Comparison of ENCODE assay signal across 8 cellular contexts in genomic region chr7:91089382-91089963, GRCh38.
A peak's percentile ranks its signal among the peaks of the same experiment; 100 is the strongest.
DNase-seq lines count a peak whose midpoint lies in the region; ATAC-seq and TF ChIP-seq lines count a peak whose summit lies in the region.

No MANE protein-coding gene starts in this region.

- no peak for TF ChIP-seq POLR2A in spleen (IDR thresholded peaks at IDR 0.05)

- ATAC-seq in HG02588 (IDR thresholded peaks at IDR 0.05; ENCODE audit: unreplicated experiment), result peak; percentile 58
- peak; percentile 47 for ATAC-seq in activated T-helper 17 cell treated with anti-CD3 and anti-CD28 coated beads, Interleukin-2, amount 50 U/mL, for 72 hours (replicated peaks)

- H3K4me1 Mint-ChIP-seq in activated T-cell treated with anti-CD3 and anti-CD28 coated beads, Interleukin-2, amount 50 U/mL, for 24 hours (ENCODE audit: low read depth), result peaks cover 17% of the 10 kb centered on the region
- no peaks in the 10 kb centered on the region for H3K4me1 Mint-ChIP-seq in activated T-helper 17 cell treated with anti-CD3 and anti-CD28 coated beads, Interleukin-2, amount 50 U/mL, for 72 hours

- peak overlapping the region; percentile 48 for H3K4me3 ChIP-seq in left ventricle myocardium inferior
- H3K4me3 ChIP-seq in spleen, result peak overlapping the region in 1 of 8 donors; percentile 36

- no peaks in the 10 kb centered on the region for H3K36me3 Mint-ChIP-seq in activated T-cell treated with anti-CD3 and anti-CD28 coated beads, Interleukin-2, amount 50 U/mL, for 24 hours (ENCODE audit: low read depth)
- H3K36me3 Mint-ChIP-seq in activated T-helper 17 cell treated with anti-CD3 and anti-CD28 coated beads, Interleukin-2, amount 50 U/mL, for 72 hours (ENCODE audit: low read depth), result no peaks in the 10 kb centered on the region

- TF ChIP-seq CTCF in left ventricle myocardium inferior (IDR thresholded peaks at IDR 0.05; ENCODE audit: borderline replicate concordance) (peak; percentile 84), spleen (IDR thresholded peaks at IDR 0.05 in 8 of 11, conservative IDR thresholded peaks at IDR 0.05 in 3 of 11) (peak in 9 of 11 experiments; percentile 35 to 72 (median 66))

- peak overlapping the region; percentile 30 for H3K4me3 Mint-ChIP-seq in activated T-cell treated with anti-CD3 and anti-CD28 coated beads, Interleukin-2, amount 50 U/mL, for 24 hours
- no peak overlapping the region for H3K4me3 Mint-ChIP-seq in activated T-helper 17 cell treated with anti-CD3 and anti-CD28 coated beads, Interleukin-2, amount 50 U/mL, for 72 hours

- H3K27ac Mint-ChIP-seq in activated T-cell treated with anti-CD3 and anti-CD28 coated beads, Interleukin-2, amount 50 U/mL, for 24 hours, result no peak overlapping the region
- H3K27ac Mint-ChIP-seq in activated T-helper 17 cell treated with anti-CD3 and anti-CD28 coated beads, Interleukin-2, amount 50 U/mL, for 72 hours, result no peak overlapping the region

- H3K27ac ChIP-seq in left ventricle myocardium inferior (replicated peaks) (peak overlapping the region; percentile 16), spleen (no peak overlapping the region)

- no peak for DNase-seq in activated T-cell treated with anti-CD3 and anti-CD28 coated beads, Interleukin-2, amount 50 U/mL, for 24 hours
- DNase-seq in activated T-cell treated with anti-CD3 and anti-CD28 coated beads, Interleukin-2, amount 50 U/mL, for 48 hours, result no peak
- DNase-seq in NCI-H2029 treated with DMSO at 0.1 percent for 48 hours (lab: John Stamatoyannopoulos, UW) (peak; percentile 17), left ventricle myocardium inferior (no peak), spleen (no peak), 8988T (no peak)

- no peaks in the 10 kb centered on the region for H3K36me3 ChIP-seq in left ventricle myocardium inferior
- peaks cover 0 to 3% (median 0%) of the 10 kb centered on the region in 6 donors for H3K36me3 ChIP-seq in spleen

- 5 to 11% (median 8%) methylated on average over 5 of the region's 5 CpGs for WGBS in spleen, 5 donors

- no peaks in the 10 kb centered on the region for H3K9me3 ChIP-seq in left ventricle myocardium inferior (replicated peaks)
- no peaks in the 10 kb centered on the region for H3K9me3 ChIP-seq in spleen

- H3K27me3 ChIP-seq in left ventricle myocardium inferior (ENCODE audit: low read depth) (no peaks in the 10 kb centered on the region), spleen (replicated peaks in 1 of 7) (no peaks in the 10 kb centered on the region)

- H3K27me3 Mint-ChIP-seq in activated T-cell treated with anti-CD3 and anti-CD28 coated beads, Interleukin-2, amount 50 U/mL, for 24 hours, result no peaks in the 10 kb centered on the region
- no peaks in the 10 kb centered on the region for H3K27me3 Mint-ChIP-seq in activated T-helper 17 cell treated with anti-CD3 and anti-CD28 coated beads, Interleukin-2, amount 50 U/mL, for 72 hours

- intact Hi-C loops in left ventricle myocardium inferior (cut with micrococcal nuclease), result loop anchor here (10.0 kb wide), 3 partner anchors 175 to 695 kb away; partner anchors contain the start of gene FZD1
- intact Hi-C loops in spleen (cut with DNase I; ENCODE audit: low total_unique reads), result loop anchor here (5.0 kb wide), 1 partner anchor 548 kb away; no protein-coding TSS in a partner anchor

- H3K9me3 Mint-ChIP-seq in activated T-cell treated with anti-CD3 and anti-CD28 coated beads, Interleukin-2, amount 50 U/mL, for 24 hours, result no peaks in the 10 kb centered on the region
- no peaks in the 10 kb centered on the region for H3K9me3 Mint-ChIP-seq in activated T-helper 17 cell treated with anti-CD3 and anti-CD28 coated beads, Interleukin-2, amount 50 U/mL, for 72 hours

- H3K4me1 ChIP-seq in left ventricle myocardium inferior, result peaks cover 16% of the 10 kb centered on the region
- H3K4me1 ChIP-seq in spleen, result peaks cover 0 to 11% (median 0%) of the 10 kb centered on the region in 6 donors
